In genomic region chr9:115593587-115594091, GRCh38 we compare ENCODE assay signal across 8 cellular contexts.
DNase-seq lines count a peak whose midpoint lies in the region; ATAC-seq, FAIRE-seq and TF ChIP-seq lines count a peak whose summit lies in the region.

No MANE protein-coding gene starts in this region.

- dilution Hi-C loops in endothelial cell of umbilical vein (cut with MboI; ENCODE audit: extremely low pct_ligation_motif_present, low sequenced_read_pairs) = no loop called here

- no peak for TF ChIP-seq POLR2A in endothelial cell of umbilical vein (IDR thresholded peaks at IDR 0.05; ENCODE audit: low read depth, low read length)

- peaks cover 3% of the 10 kb centered on the region for H3K4me1 ChIP-seq in endothelial cell of umbilical vein (ENCODE audit: control insufficient read depth, extremely low read depth, insufficient read depth, low read length)
- H3K4me1 ChIP-seq in neural progenitor cell = peaks cover 26% of the 10 kb centered on the region

- H2AFZ ChIP-seq in endothelial cell of umbilical vein (ENCODE audit: low read depth, low read length) (no peak overlapping the region), neural progenitor cell (replicated peaks) (peak overlapping the region; percentile 6)

- no TSS peak for BruUV-seq in endothelial cell of umbilical vein (replicated peaks; lab: Mats Ljungman, UMichigan)

- H3K9me3 Mint-ChIP-seq in neural progenitor cell = peaks cover 2% of the 10 kb centered on the region

- no peaks in the 10 kb centered on the region for H3K36me3 ChIP-seq in endothelial cell of umbilical vein (ENCODE audit: control insufficient read depth in 2 of 2, extremely low read depth in 1 of 2, insufficient read depth in 2 of 2, low read length in 2 of 2)
- no peaks in the 10 kb centered on the region for H3K36me3 ChIP-seq in neural progenitor cell

- FAIRE-seq in endothelial cell of umbilical vein (lab: Jason Lieb, UNC) = peak; percentile 54

- no peaks in the 10 kb centered on the region for H3K9me1 ChIP-seq in endothelial cell of umbilical vein (replicated peaks; ENCODE audit: control insufficient read depth, extremely low read depth, insufficient read depth, low read length)

- H3K4me1 Mint-ChIP-seq in neural progenitor cell = peaks cover 38% of the 10 kb centered on the region

- H3K36me3 Mint-ChIP-seq in neural progenitor cell = no peaks in the 10 kb centered on the region

- H3K4me3 ChIP-seq in endothelial cell of umbilical vein (replicated peaks in 1 of 3; ENCODE audit: insufficient read depth in 1 of 3, low read depth in 1 of 3, low read length in 3 of 3) (no peak overlapping the region), neural progenitor cell (no peak overlapping the region)

- no peaks in the 10 kb centered on the region for H4K20me1 ChIP-seq in endothelial cell of umbilical vein (replicated peaks; ENCODE audit: control insufficient read depth, extremely low read depth, insufficient read depth, low read length)
- H4K20me1 ChIP-seq in neural progenitor cell (ENCODE audit: low read depth) = no peaks in the 10 kb centered on the region

- H3K4me2 ChIP-seq in endothelial cell of umbilical vein (ENCODE audit: insufficient read depth, low read length) (no peak overlapping the region), neural progenitor cell (no peak overlapping the region)

- DNase-seq in GM03348 (ENCODE audit: low spot score) (peak; percentile 41), OCI-M1 (lab: John Stamatoyannopoulos, UW) (peak; percentile 45), endothelial cell of umbilical vein (ENCODE audit: low read depth, low spot score) (peak; percentile 33), neural progenitor cell (ENCODE audit: low spot score) (peak; percentile 61), islet precursor cell (no peak), NCI-H526 treated with DMSO at 0.1 percent for 48 hours (lab: John Stamatoyannopoulos, UW) (no peak)

- no peaks in the 10 kb centered on the region for H3K79me2 ChIP-seq in endothelial cell of umbilical vein (ENCODE audit: control insufficient read depth, insufficient read depth, low read length)
- H3K79me2 ChIP-seq in neural progenitor cell (ENCODE audit: low read depth) = no peaks in the 10 kb centered on the region

- H3K9ac ChIP-seq in endothelial cell of umbilical vein (replicated peaks; ENCODE audit: extremely low read depth, insufficient read depth, low read length) (no peak overlapping the region), neural progenitor cell (no peak overlapping the region)

- no peak overlapping the region for H3K27ac ChIP-seq in endothelial cell of umbilical vein (ENCODE audit: insufficient read depth, low read depth, low read length)
- H3K27ac ChIP-seq in neural progenitor cell = no peak overlapping the region

- ATAC-seq in HG02884 (IDR thresholded peaks at IDR 0.05; ENCODE audit: unreplicated experiment) (peak; percentile 49), HG02623 (IDR thresholded peaks at IDR 0.05; ENCODE audit: unreplicated experiment) (no peak)

- CTCF ChIA-PET in endothelial cell of umbilical vein (lab: Charles Lee) = interaction anchor here (0.6 to 3.2 kb wide), 17 partner anchors 10 to 1895 kb away, joined by 3 to 17 read pairs (median 4); no protein-coding TSS in a partner anchor

- peaks cover 6% of the 10 kb centered on the region for H3K27me3 Mint-ChIP-seq in neural progenitor cell (ENCODE audit: insufficient read depth, low read depth)

- peaks cover 0 to 5% of the 10 kb centered on the region in 2 experiments for H3K27me3 ChIP-seq in endothelial cell of umbilical vein (ENCODE audit: control insufficient read depth in 2 of 2, insufficient read depth in 2 of 2, low read length in 2 of 2)
- H3K27me3 ChIP-seq in neural progenitor cell = no peaks in the 10 kb centered on the region

- POLR2A ChIA-PET in endothelial cell of umbilical vein (lab: Charles Lee) = no interaction called here

- intact Hi-C loops in endothelial cell of umbilical vein (cut with micrococcal nuclease) = loop anchor here (1.0 to 2.0 kb wide), 4 partner anchors 559 to 1267 kb away; partner anchors contain the start of gene PAPPA

- peak; percentile 48 for TF ChIP-seq CTCF in endothelial cell of umbilical vein (IDR thresholded peaks at IDR 0.05; ENCODE audit: extremely low read depth in 1 of 2, insufficient read depth in 1 of 2, low read depth in 1 of 2, low read length in 2 of 2)
- TF ChIP-seq CTCF in neural progenitor cell (IDR thresholded peaks at IDR 0.05) = peak; percentile 92

- no peak overlapping the region for H3K4me3 Mint-ChIP-seq in neural progenitor cell

- no peaks in the 10 kb centered on the region for H3K9me3 ChIP-seq in endothelial cell of umbilical vein (replicated peaks; ENCODE audit: control insufficient read depth, insufficient read depth, low read length)
- no peaks in the 10 kb centered on the region for H3K9me3 ChIP-seq in neural progenitor cell (ENCODE audit: low read depth)

- H3F3A ChIP-seq in neural progenitor cell (ENCODE audit: low read depth) = no peaks in the 10 kb centered on the region

- H3K27ac Mint-ChIP-seq in neural progenitor cell = peak overlapping the region; percentile 95

TF ChIP-seq in endothelial cell of umbilical vein, 7 proteins besides CTCF, POLR2A, EP300 and RAD21:
- TF ChIP-seq EZH2 (IDR thresholded peaks at IDR 0.05; ENCODE audit: borderline replicate concordance, low read depth, low read length, severe bottlenecking) (no peak), MAX (IDR thresholded peaks at IDR 0.05; ENCODE audit: insufficient read depth, insufficient read length) (no peak), MYC (IDR thresholded peaks at IDR 0.05; ENCODE audit: low read depth, low read length) (no peak), FOS (IDR thresholded peaks at IDR 0.05; ENCODE audit: borderline replicate concordance, insufficient read depth, low read length) (no peak), JUN (IDR thresholded peaks at IDR 0.05; ENCODE audit: borderline replicate concordance, insufficient read depth, insufficient read length, low read depth) (no peak), POLR2AphosphoS5 (IDR thresholded peaks at IDR 0.05; ENCODE audit: insufficient read depth, low read depth, low read length) (no peak), GATA2 (IDR thresholded peaks at IDR 0.05; ENCODE audit: insufficient read depth, insufficient read length, low read depth, low read length) (no peak)
TF ChIP-seq in endothelial cell of umbilical vein: peak in this region for 0.

Comparison
In these comparisons a context has a peak if more than half of its experiments do, and no peak if none do; other contexts are left out.
1. DNase-seq: peak in GM03348 (single experiment), OCI-M1 (single experiment), endothelial cell of umbilical vein (single experiment) and neural progenitor cell (single experiment); none in islet precursor cell (single experiment) and NCI-H526 treated with DMSO at 0.1 percent for 48 hours (single experiment).